In genomic region chr16:58392215-58393137, GRCh38 we compare ENCODE assay signal across 8 cellular contexts. TPM values are rescaled to one million over a fixed set of nuclear protein-coding genes. Genes with fewer than 3 reads are reported as not detected.
DNase-seq lines count a peak whose midpoint lies in the region; ATAC-seq and TF ChIP-seq lines count a peak whose summit lies in the region.

Gene GINS3, plus strand, starts transcription at chr16:58392471. Its CDS starts 131 bp downstream, at chr16:58392602.

- H3K27ac Mint-ChIP-seq in activated T-helper 1 cell treated with anti-CD3 and anti-CD28 coated beads, Interleukin-12 subunit alpha, Interleukin-12 subunit beta, Interleukin-2, Interleukin-4 antibody, amounts not matched to agents 30 ng/mL and 10 ng/mL and 1 ng/mL, durations not matched to agents 14 hours and 24 hours and 36 hours = peak within 1 kb of the TSS; percentile 95
- H3K27ac Mint-ChIP-seq in natural killer cell = peak within 1 kb of the TSS; percentile 89 to 93

- H3K4me1 ChIP-seq in Karpas-422 (ENCODE audit: low read length) = peaks cover 28% of the 10 kb centered on the region
- H3K4me1 ChIP-seq in fibroblast of lung (ENCODE audit: control insufficient read depth, extremely low read depth, insufficient read depth, low read length) = no peaks in the 10 kb centered on the region

- no peaks in the 10 kb centered on the region for H3K9me3 ChIP-seq in Karpas-422 (ENCODE audit: low read length)
- no peaks in the 10 kb centered on the region for H3K9me3 ChIP-seq in fibroblast of lung (ENCODE audit: control insufficient read depth, insufficient read depth, low read depth, low read length)

- intact Hi-C loops in activated T-helper 1 cell treated with anti-CD3 and anti-CD28 coated beads, Interleukin-12 subunit alpha, Interleukin-12 subunit beta, Interleukin-2, Interleukin-4 antibody, amounts not matched to agents 30 ng/mL and 10 ng/mL and 1 ng/mL, durations not matched to agents 14 hours and 24 hours and 36 hours (cut with micrococcal nuclease) = loop anchor here (1.0 to 2.0 kb wide), 10 partner anchors 56 to 1942 kb away; partner anchors contain the start of genes CFAP20, NUDT21, OGFOD1 and SETD6
- intact Hi-C loops in natural killer cell (cut with micrococcal nuclease) = no loop called here

- DNase-seq in DMS79 treated with DMSO at 0.1 percent for 48 hours (lab: John Stamatoyannopoulos, UW) (peak; percentile 53), Karpas-422 (peak; percentile 96), RPMI7951 (ENCODE audit: low read depth) (peak; percentile 92), fibroblast of lung (ENCODE audit: low read depth in 2 of 2) (peak; percentile 91 to 96), natural killer cell (peak; percentile 70)
- DNase-seq in activated T-helper 1 cell treated with anti-CD3 and anti-CD28 coated beads, Interleukin-12 subunit alpha, Interleukin-12 subunit beta, Interleukin-2, Interleukin-4 antibody, amounts not matched to agents 30 ng/mL and 10 ng/mL and 1 ng/mL, durations not matched to agents 14 hours and 24 hours and 36 hours (ENCODE audit: low spot score) = peak; percentile 82
- DNase-seq in stimulated activated naive CD4-positive, alpha-beta T cell (lab: John Stamatoyannopoulos, UW) = peak; percentile 66 to 90 (median 79)

- H3K4me2 ChIP-seq in Karpas-422 (ENCODE audit: low read depth, low read length, poor library complexity, severe bottlenecking) = peak within 1 kb of the TSS; percentile 89
- H3K4me2 ChIP-seq in fibroblast of lung (ENCODE audit: extremely low read depth, insufficient read depth, low read length) = peak within 1 kb of the TSS; percentile 94

- H3K36me3 Mint-ChIP-seq in activated T-helper 1 cell treated with anti-CD3 and anti-CD28 coated beads, Interleukin-12 subunit alpha, Interleukin-12 subunit beta, Interleukin-2, Interleukin-4 antibody, amounts not matched to agents 30 ng/mL and 10 ng/mL and 1 ng/mL, durations not matched to agents 14 hours and 24 hours and 36 hours (ENCODE audit: low read depth) = peaks cover 11% of the 10 kb centered on the region
- H3K36me3 Mint-ChIP-seq in natural killer cell = no peaks in the 10 kb centered on the region

- H3K4me3 ChIP-seq in Karpas-422 (ENCODE audit: low read length) (peak within 1 kb of the TSS; percentile 85), fibroblast of lung (replicated peaks in 1 of 4; ENCODE audit: control extremely low read depth in 1 of 4, insufficient read depth in 1 of 4, low read depth in 3 of 4, low read length in 4 of 4) (peak within 1 kb of the TSS; percentile 73 to 98 (median 90))

- peak within 1 kb of the TSS; percentile 95 for H3K4me3 Mint-ChIP-seq in activated T-helper 1 cell treated with anti-CD3 and anti-CD28 coated beads, Interleukin-12 subunit alpha, Interleukin-12 subunit beta, Interleukin-2, Interleukin-4 antibody, amounts not matched to agents 30 ng/mL and 10 ng/mL and 1 ng/mL, durations not matched to agents 14 hours and 24 hours and 36 hours
- peak within 1 kb of the TSS; percentile 100 for H3K4me3 Mint-ChIP-seq in natural killer cell

- H3K36me3 ChIP-seq in Karpas-422 (ENCODE audit: insufficient read depth, low read length) = peaks cover 12% of the 10 kb centered on the region
- H3K36me3 ChIP-seq in fibroblast of lung (ENCODE audit: control insufficient read depth, insufficient read depth, low read length) = no peaks in the 10 kb centered on the region

- H3K9me3 Mint-ChIP-seq in activated T-helper 1 cell treated with anti-CD3 and anti-CD28 coated beads, Interleukin-12 subunit alpha, Interleukin-12 subunit beta, Interleukin-2, Interleukin-4 antibody, amounts not matched to agents 30 ng/mL and 10 ng/mL and 1 ng/mL, durations not matched to agents 14 hours and 24 hours and 36 hours = peaks cover 9% of the 10 kb centered on the region
- H3K9me3 Mint-ChIP-seq in natural killer cell = no peaks in the 10 kb centered on the region

- H3K9ac ChIP-seq in Karpas-422 (ENCODE audit: low read length) (peak within 1 kb of the TSS; percentile 89), fibroblast of lung (ENCODE audit: insufficient read depth, low read length) (peak within 1 kb of the TSS; percentile 78)

- TF ChIP-seq CTCF in fibroblast of lung (conservative IDR thresholded peaks at IDR 0.05 in 1 of 2, IDR thresholded peaks at IDR 0.05 in 1 of 2; ENCODE audit: low read depth in 1 of 2, low read length in 2 of 2) (no peak), natural killer cell (IDR thresholded peaks at IDR 0.05) (no peak)

- H3K27ac ChIP-seq in Karpas-422 (ENCODE audit: low read length) = peak within 1 kb of the TSS; percentile 78
- H3K27ac ChIP-seq in fibroblast of lung (ENCODE audit: insufficient read depth, low read length) = peak within 1 kb of the TSS; percentile 85

- H3K27me3 ChIP-seq in Karpas-422 (ENCODE audit: low read length) (0 out of 2 replicates have a peak, but pooled peaks cover 3% of the 10 kb centered on the region), fibroblast of lung (ENCODE audit: control insufficient read depth, insufficient read depth, low read length) (peaks cover 2% of the 10 kb centered on the region)

- H2AFZ ChIP-seq in Karpas-422 (ENCODE audit: low read length) = peak within 1 kb of the TSS; percentile 33; the same call in 1 of the 2 replicates
- H2AFZ ChIP-seq in fibroblast of lung (ENCODE audit: low read length) = peak within 1 kb of the TSS; percentile 99

- peaks cover 21% of the 10 kb centered on the region for H3K4me1 Mint-ChIP-seq in activated T-helper 1 cell treated with anti-CD3 and anti-CD28 coated beads, Interleukin-12 subunit alpha, Interleukin-12 subunit beta, Interleukin-2, Interleukin-4 antibody, amounts not matched to agents 30 ng/mL and 10 ng/mL and 1 ng/mL, durations not matched to agents 14 hours and 24 hours and 36 hours (ENCODE audit: low read depth)
- H3K4me1 Mint-ChIP-seq in natural killer cell = peaks cover 9 to 14% of the 10 kb centered on the region in 2 donors

- H3K9me2 ChIP-seq in Karpas-422 (replicated peaks; ENCODE audit: insufficient read depth, low read length) = no peaks in the 10 kb centered on the region

- H3K27me3 Mint-ChIP-seq in activated T-helper 1 cell treated with anti-CD3 and anti-CD28 coated beads, Interleukin-12 subunit alpha, Interleukin-12 subunit beta, Interleukin-2, Interleukin-4 antibody, amounts not matched to agents 30 ng/mL and 10 ng/mL and 1 ng/mL, durations not matched to agents 14 hours and 24 hours and 36 hours (ENCODE audit: insufficient read depth) = peaks cover 11% of the 10 kb centered on the region
- peaks cover 9 to 10% of the 10 kb centered on the region in 2 donors for H3K27me3 Mint-ChIP-seq in natural killer cell (ENCODE audit: low read depth in 2 of 2)

- peaks cover 23% of the 10 kb centered on the region for H3K79me2 ChIP-seq in Karpas-422 (ENCODE audit: low read length)
- peaks cover 5% of the 10 kb centered on the region for H3K79me2 ChIP-seq in fibroblast of lung (ENCODE audit: control insufficient read depth, insufficient read depth, low read length)

- H4K20me1 ChIP-seq in Karpas-422 (ENCODE audit: insufficient read depth, low read depth, low read length) (no peaks in the 10 kb centered on the region), fibroblast of lung (ENCODE audit: control insufficient read depth, extremely low read depth, insufficient read depth, low read length) (no peaks in the 10 kb centered on the region)

- peak; percentile 97 for ATAC-seq in GM21825 (IDR thresholded peaks at IDR 0.05; ENCODE audit: unreplicated experiment)
- peak; percentile 94 to 96 (median 95) for ATAC-seq in natural killer cell

RNA-seq across cellular contexts. Expression of gene GINS3, which starts in this region (rescaled TPM):
- total RNA-seq in Karpas-422 (2014; rRNA removed; shearing (Covaris generic); ENCODE audit: low replicate concordance) = 17.7 and 24.2 TPM in 2 replicates
- total RNA-seq in RPMI7951 (2014; rRNA removed; shearing (Covaris generic)) = 17.3 and 18.4 TPM in 2 replicates
- total RNA-seq in activated T-helper 1 cell treated with anti-CD3 and anti-CD28 coated beads, Interleukin-12 subunit alpha, Interleukin-12 subunit beta, Interleukin-2, Interleukin-4 antibody, amounts not matched to agents 30 ng/mL and 10 ng/mL and 1 ng/mL, durations not matched to agents 14 hours and 24 hours and 36 hours = 23.8 and 25.3 TPM in 2 replicates
- 1.0 and 1.8 TPM in 2 replicates for total RNA-seq in fibroblast of lung
- polyA plus RNA-seq in fibroblast of lung = 5.9 and 12.3 TPM in 2 replicates
- 4.0 and 8.0 TPM in 2 replicates for polyA plus RNA-seq in fibroblast of lung (2012)
- 2.6 and 16.3 TPM in 2 replicates for polyA minus RNA-seq in fibroblast of lung (ENCODE audit: low replicate concordance)
- total RNA-seq in natural killer cell = 1 to 10 TPM; 1.4 to 3.5 (median 2.2) TPM

Comparison
In these comparisons a context has a peak if more than half of its experiments do, and no peak if none do; other contexts are left out.
1. Peak in every context shown above with its lines: DNase-seq, ATAC-seq, H3K4me3 ChIP-seq and H3K27ac ChIP-seq.